12 cellular contexts compared by ENCODE assay signal in the genomic region with DNA sequence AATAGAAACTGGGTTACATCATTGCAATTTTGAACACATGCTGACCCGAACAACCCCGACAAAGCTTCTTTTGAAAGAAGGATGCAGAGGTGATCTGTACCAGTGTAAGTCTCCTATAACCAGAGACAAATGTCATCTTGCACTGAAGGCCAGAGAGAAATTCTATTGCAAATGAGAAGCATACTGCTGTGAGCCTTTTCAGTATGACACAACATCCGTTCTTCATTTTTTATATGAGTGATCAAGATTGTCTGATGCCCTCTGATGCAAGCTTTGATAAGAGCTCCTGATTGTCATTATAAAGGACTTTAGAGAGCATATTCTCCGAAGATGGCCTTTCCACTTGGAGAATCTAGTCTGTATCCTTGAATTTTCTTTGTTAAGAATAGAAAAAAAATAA. TPM values are rescaled to one million over a fixed set of nuclear protein-coding genes. Genes with fewer than 3 reads are reported as not detected.
"Had no signal": no experiment of that assay in that cellular context is flagged by ENCODE, and none has a peak within 500 bp of the region (broad histone marks: within the 10 kb centered on the region; RNA-seq: fewer than 3 reads in every experiment).

No MANE protein-coding gene starts in this region.

- H3K9me3 ChIP-seq: tibial artery, uterus had no signal

- H3K9me3 Mint-ChIP-seq: activated B cell treated with CpG ODN at 0.5 μM for 24 hours; activated naive CD8-positive, alpha-beta T cell treated with anti-CD3 and anti-CD28 coated beads, Interleukin-2, amount 10 ng/mL, durations not matched to agents 7 days and 5 days; activated T-cell treated with anti-CD3 and anti-CD28 coated beads, Interleukin-2, amount 50 U/mL, for 72 hours had no signal

- H3K36me3 ChIP-seq: uterus had no signal

- H3K4me3 Mint-ChIP-seq: activated B cell treated with CpG ODN at 0.5 μM for 24 hours; activated naive CD8-positive, alpha-beta T cell treated with anti-CD3 and anti-CD28 coated beads, Interleukin-2, amount 10 ng/mL, durations not matched to agents 7 days and 5 days; activated T-cell treated with anti-CD3 and anti-CD28 coated beads, Interleukin-2, amount 50 U/mL, for 72 hours had no signal

- H3K27me3 ChIP-seq: tibial artery, uterus had no signal

- H3K4me1 ChIP-seq: tibial artery had no signal

- H3K4me1 Mint-ChIP-seq: activated B cell treated with CpG ODN at 0.5 μM for 24 hours; activated naive CD8-positive, alpha-beta T cell treated with anti-CD3 and anti-CD28 coated beads, Interleukin-2, amount 10 ng/mL, durations not matched to agents 7 days and 5 days had no signal

- H3K4me3 ChIP-seq: tibial artery, uterus had no signal

- H3K27me3 Mint-ChIP-seq: activated B cell treated with CpG ODN at 0.5 μM for 24 hours had no signal

- DNase-seq: activated B cell treated with CpG ODN at 0.5 μM for 24 hours; activated CD4-positive, alpha-beta T cell treated with anti-CD3 and anti-CD28 coated beads, Interleukin-2, amount 50 U/mL, for 4 hours; activated naive CD8-positive, alpha-beta T cell treated with anti-CD3 and anti-CD28 coated beads, Interleukin-2, amount 10 ng/mL, durations not matched to agents 7 days and 5 days; activated T-cell treated with anti-CD3 and anti-CD28 coated beads, Interleukin-2, amount 50 U/mL, for 72 hours; anterior cingulate cortex; dermis blood vessel endothelial cell; hippocampal formation; kidney glomerular epithelial cell; stimulated activated CD4-positive, alpha-beta T cell treated with anti-CD3 and anti-CD28 coated beads, Interleukin-12 subunit alpha, Interleukin-12 subunit beta, amount 100 ng/mL, for 4 hours; stimulated activated CD4-positive, alpha-beta T cell treated with anti-CD3 and anti-CD28 coated beads, Interleukin-2, amount 100 ng/mL, for 48 hours; tibial artery; uterus had no signal

- H3K27ac Mint-ChIP-seq: activated B cell treated with CpG ODN at 0.5 μM for 24 hours; activated naive CD8-positive, alpha-beta T cell treated with anti-CD3 and anti-CD28 coated beads, Interleukin-2, amount 10 ng/mL, durations not matched to agents 7 days and 5 days; activated T-cell treated with anti-CD3 and anti-CD28 coated beads, Interleukin-2, amount 50 U/mL, for 72 hours had no signal

- H3K27ac ChIP-seq: tibial artery, uterus had no signal

- H3K36me3 Mint-ChIP-seq: activated naive CD8-positive, alpha-beta T cell treated with anti-CD3 and anti-CD28 coated beads, Interleukin-2, amount 10 ng/mL, durations not matched to agents 7 days and 5 days had no signal

RNA-seq across cellular contexts. Expression of a gene that starts 36.9 kb away (rescaled TPM):
- total RNA-seq: activated B cell treated with CpG ODN at 0.5 μM for 24 hours; activated naive CD8-positive, alpha-beta T cell treated with anti-CD3 and anti-CD28 coated beads, Interleukin-2, amount 10 ng/mL, durations not matched to agents 7 days and 5 days; activated T-cell treated with anti-CD3 and anti-CD28 coated beads, Interleukin-2, amount 50 U/mL, for 72 hours had no signal
